9 cellular contexts compared by ENCODE assay signal in genomic region chr4:87009095-87009648, GRCh38.
DNase-seq lines count a peak whose midpoint lies in the region; ATAC-seq, FAIRE-seq and TF ChIP-seq lines count a peak whose summit lies in the region.
"Had no signal": no experiment of that assay in that cellular context is flagged by ENCODE, and none has a peak within 500 bp of the region (broad histone marks: within the 10 kb centered on the region; RNA-seq: fewer than 3 reads in every experiment).

No MANE protein-coding gene starts in this region.

- H3K36me3 Mint-ChIP-seq in naive thymus-derived CD8-positive, alpha-beta T cell, result no peaks in the 10 kb centered on the region

- peak overlapping the region; percentile 29 to 92 (median 72) for H3K4me3 Mint-ChIP-seq in naive thymus-derived CD8-positive, alpha-beta T cell

- peak; percentile 75 for DNase-seq in CD1c-positive myeloid dendritic cell (ENCODE audit: extremely low spot score)
- DNase-seq in Kasumi-1 (lab: John Stamatoyannopoulos, UW), result peak; percentile 76 to 79
- peak; percentile 20 for DNase-seq in bronchial epithelial cell (ENCODE audit: low read depth)
- DNase-seq in naive thymus-derived CD8-positive, alpha-beta T cell, result no peak
- no peak for DNase-seq in foreskin melanocyte
- DNase-seq in stimulated activated CD4-positive, alpha-beta T cell treated with anti-CD3 and anti-CD28 coated beads, Interleukin-12 subunit alpha, Interleukin-12 subunit beta, amount 100 ng/mL, for 4 hours, result no peak
- DNase-seq in posterior vena cava (ENCODE audit: low spot score), result no peak
- DNase-seq: NCI-H2171 had no signal

- intact Hi-C loops in posterior vena cava (cut with DNase I), result loop anchor here (2.0 to 5.0 kb wide), 3 partner anchors 38 to 74 kb away; partner anchors contain the start of gene AFF1 (in 2 of the 2)

- H3K27ac Mint-ChIP-seq in naive thymus-derived CD8-positive, alpha-beta T cell, result peak overlapping the region in 4 of 10 donors; percentile 11 to 74 (median 39)

- no peak for FAIRE-seq in bronchial epithelial cell (lab: Jason Lieb, UNC)

- POLR2A ChIA-PET in naive thymus-derived CD8-positive, alpha-beta T cell (lab: Charles Lee), result interaction anchor here (0.6 to 7.8 kb wide), 2 partner anchors 18 to 72 kb away, joined by 3 to 162 read pairs; partner anchors contain the start of gene AFF1

- no peaks in the 10 kb centered on the region for H3K36me3 ChIP-seq in bronchial epithelial cell (ENCODE audit: control insufficient read depth, insufficient read depth, low read length)

- H3K9me3 Mint-ChIP-seq in naive thymus-derived CD8-positive, alpha-beta T cell, result no peaks in the 10 kb centered on the region

- peaks cover 35 to 81% (median 72%) of the 10 kb centered on the region in 4 donors for H3K4me1 Mint-ChIP-seq in naive thymus-derived CD8-positive, alpha-beta T cell

- no peak for ATAC-seq in naive thymus-derived CD8-positive, alpha-beta T cell
- no peak for ATAC-seq in GM19035 (IDR thresholded peaks at IDR 0.05; ENCODE audit: unreplicated experiment)

- no peaks in the 10 kb centered on the region for H3K27me3 Mint-ChIP-seq in naive thymus-derived CD8-positive, alpha-beta T cell

- H3K27me3 ChIP-seq in bronchial epithelial cell (ENCODE audit: control insufficient read depth, insufficient read depth, low read length), result no peaks in the 10 kb centered on the region

- H3K4me3 ChIP-seq in bronchial epithelial cell (ENCODE audit: low read depth, low read length), result no peak overlapping the region

- no peak for TF ChIP-seq CTCF in bronchial epithelial cell (IDR thresholded peaks at IDR 0.05; ENCODE audit: insufficient read depth, low read length, severe bottlenecking)

Comparison
In these comparisons a context has a peak if more than half of its experiments do, and no peak if none do; other contexts are left out.
1. DNase-seq: peak in CD1c-positive myeloid dendritic cell (single experiment), Kasumi-1 (2 of 2) and bronchial epithelial cell (single experiment); none in naive thymus-derived CD8-positive, alpha-beta T cell (0 of 10), foreskin melanocyte (single experiment), stimulated activated CD4-positive, alpha-beta T cell treated with anti-CD3 and anti-CD28 coated beads, Interleukin-12 subunit alpha, Interleukin-12 subunit beta, amount 100 ng/mL, for 4 hours (single experiment) and posterior vena cava (single experiment).